ENCODE assay signal across 19 cellular contexts in the genomic region with DNA sequence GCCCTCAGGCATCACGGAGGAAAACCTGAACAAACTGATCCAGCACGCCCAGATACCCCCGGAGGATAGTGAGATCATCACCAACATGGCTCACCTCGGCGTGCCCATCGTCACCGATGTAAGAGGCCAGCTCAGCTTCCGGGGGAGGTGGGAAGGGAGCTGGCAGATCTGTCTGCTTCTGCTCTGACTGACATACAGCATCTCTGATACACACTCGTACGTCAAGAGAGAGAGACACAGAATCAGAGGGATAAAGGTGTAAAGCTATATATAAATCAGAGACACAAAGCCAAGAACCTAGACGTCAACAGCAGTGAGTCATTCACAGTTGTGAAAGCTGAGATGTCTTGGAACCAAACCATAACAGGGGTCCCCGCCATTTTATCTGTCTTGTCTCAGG. TPM values are rescaled to one million over a fixed set of nuclear protein-coding genes. Genes with fewer than 3 reads are reported as not detected.
"Had no signal": no experiment of that assay in that cellular context is flagged by ENCODE, and none has a peak within 500 bp of the region (broad histone marks: within the 10 kb centered on the region; RNA-seq: fewer than 3 reads in every experiment).

No MANE protein-coding gene starts in this region.

- DNase-seq: activated CD4-positive, alpha-beta T cell treated with anti-CD3 and anti-CD28 coated beads for 48 hours; activated CD8-positive, alpha-beta T cell treated with anti-CD3 and anti-CD28 coated beads for 36 hours; activated effector memory CD4-positive, alpha-beta T cell treated with Interleukin-2 at 50 U/mL for 16 hours; activated naive CD4-positive, alpha-beta T cell treated with anti-CD3 and anti-CD28 coated beads, Interleukin-2, amount 50 U/mL, for 16 hours; activated T-cell treated with anti-CD3 and anti-CD28 coated beads, Interleukin-2, amount 50 U/mL, for 4 hours; adrenal gland; body of pancreas; effector memory CD4-positive, alpha-beta T cell; hippocampal formation; lower lobe of right lung; nephron progenitor cell; occipital lobe; spleen; stimulated activated naive CD8-positive, alpha-beta T cell treated with anti-CD3 and anti-CD28 coated beads, Interleukin-15, amount 100 ng/mL, for 72 hours had no signal

- H3K9me3 ChIP-seq: adrenal gland, body of pancreas, lower lobe of right lung, spleen, thoracic aorta had no signal

- H3K4me3 ChIP-seq: adrenal gland, body of pancreas, lower lobe of right lung, spleen, thoracic aorta had no signal

- H3K27ac ChIP-seq: adrenal gland, body of pancreas, lower lobe of right lung, spleen, thoracic aorta had no signal

- ATAC-seq: activated CD8-positive, alpha-beta T cell treated with anti-CD3 and anti-CD28 coated beads for 36 hours; activated T-cell treated with anti-CD3 and anti-CD28 coated beads, Interleukin-2, amount 50 U/mL, for 4 hours; body of pancreas; lower lobe of right lung; stimulated activated naive CD8-positive, alpha-beta T cell treated with anti-CD3 and anti-CD28 coated beads, Interleukin-15, amount 100 ng/mL, for 72 hours; WTC11 had no signal

- H3K4me1 ChIP-seq: adrenal gland, body of pancreas, lower lobe of right lung had no signal

- H3K27me3 ChIP-seq: adrenal gland, body of pancreas, spleen had no signal

RNA-seq across cellular contexts. Expression of gene CFAP157, which starts 30.2 kb away (rescaled TPM):
- total RNA-seq: activated T-cell treated with anti-CD3 and anti-CD28 coated beads, Interleukin-2, amount 50 U/mL, for 4 hours; glomerular endothelial cell; pulmonary artery endothelial cell had no signal
- polyA plus RNA-seq: fibroblast of lung had no signal

RNA-seq across cellular contexts. Expression of gene TTC16, which starts 39.2 kb away (rescaled TPM):
- total RNA-seq: glomerular endothelial cell, occipital lobe, pulmonary artery endothelial cell, WTC11 had no signal
- polyA plus RNA-seq: fibroblast of lung had no signal
